Comparison of ENCODE assay signal across 17 cellular contexts in genomic region chr1:53558916-53559315, GRCh38.
"Had no signal": no experiment of that assay in that cellular context is flagged by ENCODE, and none has a peak within 500 bp of the region (broad histone marks: within the 10 kb centered on the region; RNA-seq: fewer than 3 reads in every experiment).

No MANE protein-coding gene starts in this region.

- H3K4me1 Mint-ChIP-seq: stimulated activated memory B cell treated with anti-CD40 and anti-IgM and Interleukin-4, amounts not matched to agents 10 μg/mL and 1 μg/mL and 100 μg/mL, for 72 hours had no signal

- H3K4me3 Mint-ChIP-seq: effector memory CD8-positive, alpha-beta T cell; memory B cell; natural killer cell; neural crest cell; stimulated activated memory B cell treated with anti-CD40 and anti-IgM and Interleukin-4, amounts not matched to agents 10 μg/mL and 1 μg/mL and 100 μg/mL, for 72 hours; type B pancreatic cell had no signal

- H3K9me3 Mint-ChIP-seq: effector memory CD8-positive, alpha-beta T cell; memory B cell; natural killer cell; neural crest cell; stimulated activated memory B cell treated with anti-CD40 and anti-IgM and Interleukin-4, amounts not matched to agents 10 μg/mL and 1 μg/mL and 100 μg/mL, for 72 hours; type B pancreatic cell had no signal

- DNase-seq: cortex of kidney; effector memory CD8-positive, alpha-beta T cell; erythroblast; esophagus squamous epithelium; foreskin melanocyte; heart right ventricle; stimulated activated CD4-positive, alpha-beta T cell treated with anti-CD3 and anti-CD28 coated beads, Interleukin-2, amount 100 ng/mL, for 24 hours; stimulated activated CD4-positive, alpha-beta T cell treated with anti-CD3 and anti-CD28 coated beads, Interleukin-4, amount 100 ng/mL, for 24 hours; stimulated activated naive CD8-positive, alpha-beta T cell treated with anti-CD3 and anti-CD28 coated beads, Interleukin-15, Interleukin-2, amounts not matched to agents 100 U/mL and 50 U/mL, for 24 hours; substantia nigra; testis had no signal

- H3K27ac Mint-ChIP-seq: effector memory CD8-positive, alpha-beta T cell; memory B cell; natural killer cell; stimulated activated memory B cell treated with anti-CD40 and anti-IgM and Interleukin-4, amounts not matched to agents 10 μg/mL and 1 μg/mL and 100 μg/mL, for 72 hours; type B pancreatic cell had no signal

- ATAC-seq: effector memory CD8-positive, alpha-beta T cell; left lobe of liver; natural killer cell; stimulated activated memory B cell treated with anti-CD40 and anti-IgM and Interleukin-4, amounts not matched to agents 10 μg/mL and 1 μg/mL and 100 μg/mL, for 72 hours; stimulated activated naive CD8-positive, alpha-beta T cell treated with anti-CD3 and anti-CD28 coated beads, Interleukin-15, Interleukin-2, amounts not matched to agents 100 U/mL and 50 U/mL, for 24 hours had no signal

- H3K36me3 Mint-ChIP-seq: memory B cell; natural killer cell; stimulated activated memory B cell treated with anti-CD40 and anti-IgM and Interleukin-4, amounts not matched to agents 10 μg/mL and 1 μg/mL and 100 μg/mL, for 72 hours; type B pancreatic cell had no signal
